Comparison of ENCODE assay signal across 1 cellular context in the genomic region with DNA sequence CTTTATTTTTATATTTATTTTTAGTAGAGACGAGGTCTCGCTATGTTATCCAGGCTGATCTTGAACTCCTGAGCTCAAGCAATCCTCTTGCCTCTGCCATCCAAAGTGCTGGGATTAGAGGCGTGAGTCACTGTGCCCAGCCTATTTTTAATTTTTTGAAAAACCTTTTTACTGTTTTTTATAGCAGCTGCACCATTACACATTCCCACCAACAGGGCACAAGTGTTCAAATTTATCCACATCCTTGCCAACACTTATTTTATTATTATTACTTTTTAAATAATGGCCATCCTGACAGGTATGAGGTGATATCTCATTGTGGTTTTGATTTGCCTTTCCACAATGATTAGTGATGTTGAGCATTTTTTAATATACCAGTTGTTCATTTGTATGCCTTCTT.
TF ChIP-seq lines count a peak whose summit lies in the region.

No MANE protein-coding gene starts in this region.

TF ChIP-seq in IMR-90, 13 proteins besides CTCF, POLR2A, EP300 and RAD21:
- no peak for TF ChIP-seq MAZ (IDR thresholded peaks at IDR 0.05; ENCODE audit: borderline replicate concordance, low read depth, low read length)
- no peak for TF ChIP-seq MXI1 (IDR thresholded peaks at IDR 0.05; ENCODE audit: borderline replicate concordance, low read depth, low read length)
- TF ChIP-seq, protein P1, sequence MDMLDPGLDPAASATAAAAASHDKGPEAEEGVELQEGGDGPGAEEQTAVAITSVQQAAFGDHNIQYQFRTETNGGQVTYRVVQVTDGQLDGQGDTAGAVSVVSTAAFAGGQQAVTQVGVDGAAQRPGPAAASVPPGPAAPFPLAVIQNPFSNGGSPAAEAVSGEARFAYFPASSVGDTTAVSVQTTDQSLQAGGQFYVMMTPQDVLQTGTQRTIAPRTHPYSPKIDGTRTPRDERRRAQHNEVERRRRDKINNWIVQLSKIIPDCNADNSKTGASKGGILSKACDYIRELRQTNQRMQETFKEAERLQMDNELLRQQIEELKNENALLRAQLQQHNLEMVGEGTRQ (IDR thresholded peaks at IDR 0.05; ENCODE audit: low read depth, low read length) = no peak
- TF ChIP-seq NFE2L2 (IDR thresholded peaks at IDR 0.05; ENCODE audit: low read depth, low read length) = no peak
- TF ChIP-seq SMC3 (IDR thresholded peaks at IDR 0.05; ENCODE audit: low read depth, low read length) = no peak
- TF ChIP-seq, protein P2, sequence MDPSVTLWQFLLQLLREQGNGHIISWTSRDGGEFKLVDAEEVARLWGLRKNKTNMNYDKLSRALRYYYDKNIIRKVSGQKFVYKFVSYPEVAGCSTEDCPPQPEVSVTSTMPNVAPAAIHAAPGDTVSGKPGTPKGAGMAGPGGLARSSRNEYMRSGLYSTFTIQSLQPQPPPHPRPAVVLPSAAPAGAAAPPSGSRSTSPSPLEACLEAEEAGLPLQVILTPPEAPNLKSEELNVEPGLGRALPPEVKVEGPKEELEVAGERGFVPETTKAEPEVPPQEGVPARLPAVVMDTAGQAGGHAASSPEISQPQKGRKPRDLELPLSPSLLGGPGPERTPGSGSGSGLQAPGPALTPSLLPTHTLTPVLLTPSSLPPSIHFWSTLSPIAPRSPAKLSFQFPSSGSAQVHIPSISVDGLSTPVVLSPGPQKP (IDR thresholded peaks at IDR 0.05; ENCODE audit: borderline replicate concordance, low read depth, low read length) = no peak
- no peak for TF ChIP-seq RCOR1 (IDR thresholded peaks at IDR 0.05; ENCODE audit: insufficient replicate concordance, low read length)
- TF ChIP-seq BHLHE40 (IDR thresholded peaks at IDR 0.05; ENCODE audit: low read depth, low read length) = no peak
- TF ChIP-seq CHD1 (IDR thresholded peaks at IDR 0.05; ENCODE audit: low read depth, low read length) = no peak
TF ChIP-seq in IMR-90: peak in this region for 0.
